Comparison of ENCODE assay signal across 1 cellular context in the genomic region with DNA sequence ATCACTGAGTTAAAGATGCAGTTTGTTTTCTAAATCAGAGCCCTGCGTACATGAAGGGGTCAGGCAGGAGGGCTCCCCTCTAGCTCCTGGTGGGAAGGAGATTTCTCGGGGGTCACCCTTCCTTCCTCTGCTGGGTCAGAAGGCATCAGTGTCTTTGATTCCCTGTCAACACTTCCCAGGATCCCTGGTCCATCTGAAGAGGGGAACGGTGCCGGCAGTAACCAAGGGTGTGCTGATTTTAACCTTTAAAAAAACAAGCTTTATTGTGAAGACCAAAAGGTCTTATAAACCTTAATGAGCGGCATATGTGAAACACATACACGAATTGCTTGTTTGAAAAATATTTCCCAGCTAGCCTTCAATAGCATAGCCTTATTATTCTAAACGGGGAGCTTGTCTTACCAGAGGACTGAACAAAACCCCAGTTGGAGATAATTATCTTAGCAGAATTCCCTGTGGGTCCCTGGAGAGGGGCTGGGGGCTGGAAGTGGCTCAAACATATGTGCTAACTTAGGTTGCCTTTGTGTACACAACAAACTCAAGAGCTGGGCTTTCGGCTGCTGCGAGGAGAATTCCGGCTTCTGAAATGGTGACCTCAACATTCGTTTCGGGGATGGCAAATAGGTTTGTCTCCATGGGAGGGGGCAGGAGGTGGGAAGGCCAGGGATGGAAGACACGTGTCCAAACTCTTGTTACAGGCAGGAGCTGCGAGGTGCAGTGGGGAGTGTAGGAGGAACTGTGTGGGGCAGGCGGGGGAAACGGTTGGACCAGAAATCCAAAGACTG.
TF ChIP-seq lines count a peak whose summit lies in the region.

No MANE protein-coding gene starts in this region.

TF ChIP-seq in GM23338, 12 proteins besides CTCF, POLR2A, EP300 and RAD21 (continued from another document):
- TF ChIP-seq, protein P1, sequence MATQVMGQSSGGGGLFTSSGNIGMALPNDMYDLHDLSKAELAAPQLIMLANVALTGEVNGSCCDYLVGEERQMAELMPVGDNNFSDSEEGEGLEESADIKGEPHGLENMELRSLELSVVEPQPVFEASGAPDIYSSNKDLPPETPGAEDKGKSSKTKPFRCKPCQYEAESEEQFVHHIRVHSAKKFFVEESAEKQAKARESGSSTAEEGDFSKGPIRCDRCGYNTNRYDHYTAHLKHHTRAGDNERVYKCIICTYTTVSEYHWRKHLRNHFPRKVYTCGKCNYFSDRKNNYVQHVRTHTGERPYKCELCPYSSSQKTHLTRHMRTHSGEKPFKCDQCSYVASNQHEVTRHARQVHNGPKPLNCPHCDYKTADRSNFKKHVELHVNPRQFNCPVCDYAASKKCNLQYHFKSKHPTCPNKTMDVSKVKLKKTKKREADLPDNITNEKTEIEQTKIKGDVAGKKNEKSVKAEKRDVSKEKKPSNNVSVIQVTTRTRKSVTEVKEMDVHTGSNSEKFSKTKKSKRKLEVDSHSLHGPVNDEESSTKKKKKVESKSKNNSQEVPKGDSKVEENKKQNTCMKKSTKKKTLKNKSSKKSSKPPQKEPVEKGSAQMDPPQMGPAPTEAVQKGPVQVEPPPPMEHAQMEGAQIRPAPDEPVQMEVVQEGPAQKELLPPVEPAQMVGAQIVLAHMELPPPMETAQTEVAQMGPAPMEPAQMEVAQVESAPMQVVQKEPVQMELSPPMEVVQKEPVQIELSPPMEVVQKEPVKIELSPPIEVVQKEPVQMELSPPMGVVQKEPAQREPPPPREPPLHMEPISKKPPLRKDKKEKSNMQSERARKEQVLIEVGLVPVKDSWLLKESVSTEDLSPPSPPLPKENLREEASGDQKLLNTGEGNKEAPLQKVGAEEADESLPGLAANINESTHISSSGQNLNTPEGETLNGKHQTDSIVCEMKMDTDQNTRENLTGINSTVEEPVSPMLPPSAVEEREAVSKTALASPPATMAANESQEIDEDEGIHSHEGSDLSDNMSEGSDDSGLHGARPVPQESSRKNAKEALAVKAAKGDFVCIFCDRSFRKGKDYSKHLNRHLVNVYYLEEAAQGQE (IDR thresholded peaks at IDR 0.05; ENCODE audit: unreplicated experiment), result no peak
- no peak for TF ChIP-seq JUNB (IDR thresholded peaks at IDR 0.05; ENCODE audit: unreplicated experiment)
- TF ChIP-seq, protein P2, sequence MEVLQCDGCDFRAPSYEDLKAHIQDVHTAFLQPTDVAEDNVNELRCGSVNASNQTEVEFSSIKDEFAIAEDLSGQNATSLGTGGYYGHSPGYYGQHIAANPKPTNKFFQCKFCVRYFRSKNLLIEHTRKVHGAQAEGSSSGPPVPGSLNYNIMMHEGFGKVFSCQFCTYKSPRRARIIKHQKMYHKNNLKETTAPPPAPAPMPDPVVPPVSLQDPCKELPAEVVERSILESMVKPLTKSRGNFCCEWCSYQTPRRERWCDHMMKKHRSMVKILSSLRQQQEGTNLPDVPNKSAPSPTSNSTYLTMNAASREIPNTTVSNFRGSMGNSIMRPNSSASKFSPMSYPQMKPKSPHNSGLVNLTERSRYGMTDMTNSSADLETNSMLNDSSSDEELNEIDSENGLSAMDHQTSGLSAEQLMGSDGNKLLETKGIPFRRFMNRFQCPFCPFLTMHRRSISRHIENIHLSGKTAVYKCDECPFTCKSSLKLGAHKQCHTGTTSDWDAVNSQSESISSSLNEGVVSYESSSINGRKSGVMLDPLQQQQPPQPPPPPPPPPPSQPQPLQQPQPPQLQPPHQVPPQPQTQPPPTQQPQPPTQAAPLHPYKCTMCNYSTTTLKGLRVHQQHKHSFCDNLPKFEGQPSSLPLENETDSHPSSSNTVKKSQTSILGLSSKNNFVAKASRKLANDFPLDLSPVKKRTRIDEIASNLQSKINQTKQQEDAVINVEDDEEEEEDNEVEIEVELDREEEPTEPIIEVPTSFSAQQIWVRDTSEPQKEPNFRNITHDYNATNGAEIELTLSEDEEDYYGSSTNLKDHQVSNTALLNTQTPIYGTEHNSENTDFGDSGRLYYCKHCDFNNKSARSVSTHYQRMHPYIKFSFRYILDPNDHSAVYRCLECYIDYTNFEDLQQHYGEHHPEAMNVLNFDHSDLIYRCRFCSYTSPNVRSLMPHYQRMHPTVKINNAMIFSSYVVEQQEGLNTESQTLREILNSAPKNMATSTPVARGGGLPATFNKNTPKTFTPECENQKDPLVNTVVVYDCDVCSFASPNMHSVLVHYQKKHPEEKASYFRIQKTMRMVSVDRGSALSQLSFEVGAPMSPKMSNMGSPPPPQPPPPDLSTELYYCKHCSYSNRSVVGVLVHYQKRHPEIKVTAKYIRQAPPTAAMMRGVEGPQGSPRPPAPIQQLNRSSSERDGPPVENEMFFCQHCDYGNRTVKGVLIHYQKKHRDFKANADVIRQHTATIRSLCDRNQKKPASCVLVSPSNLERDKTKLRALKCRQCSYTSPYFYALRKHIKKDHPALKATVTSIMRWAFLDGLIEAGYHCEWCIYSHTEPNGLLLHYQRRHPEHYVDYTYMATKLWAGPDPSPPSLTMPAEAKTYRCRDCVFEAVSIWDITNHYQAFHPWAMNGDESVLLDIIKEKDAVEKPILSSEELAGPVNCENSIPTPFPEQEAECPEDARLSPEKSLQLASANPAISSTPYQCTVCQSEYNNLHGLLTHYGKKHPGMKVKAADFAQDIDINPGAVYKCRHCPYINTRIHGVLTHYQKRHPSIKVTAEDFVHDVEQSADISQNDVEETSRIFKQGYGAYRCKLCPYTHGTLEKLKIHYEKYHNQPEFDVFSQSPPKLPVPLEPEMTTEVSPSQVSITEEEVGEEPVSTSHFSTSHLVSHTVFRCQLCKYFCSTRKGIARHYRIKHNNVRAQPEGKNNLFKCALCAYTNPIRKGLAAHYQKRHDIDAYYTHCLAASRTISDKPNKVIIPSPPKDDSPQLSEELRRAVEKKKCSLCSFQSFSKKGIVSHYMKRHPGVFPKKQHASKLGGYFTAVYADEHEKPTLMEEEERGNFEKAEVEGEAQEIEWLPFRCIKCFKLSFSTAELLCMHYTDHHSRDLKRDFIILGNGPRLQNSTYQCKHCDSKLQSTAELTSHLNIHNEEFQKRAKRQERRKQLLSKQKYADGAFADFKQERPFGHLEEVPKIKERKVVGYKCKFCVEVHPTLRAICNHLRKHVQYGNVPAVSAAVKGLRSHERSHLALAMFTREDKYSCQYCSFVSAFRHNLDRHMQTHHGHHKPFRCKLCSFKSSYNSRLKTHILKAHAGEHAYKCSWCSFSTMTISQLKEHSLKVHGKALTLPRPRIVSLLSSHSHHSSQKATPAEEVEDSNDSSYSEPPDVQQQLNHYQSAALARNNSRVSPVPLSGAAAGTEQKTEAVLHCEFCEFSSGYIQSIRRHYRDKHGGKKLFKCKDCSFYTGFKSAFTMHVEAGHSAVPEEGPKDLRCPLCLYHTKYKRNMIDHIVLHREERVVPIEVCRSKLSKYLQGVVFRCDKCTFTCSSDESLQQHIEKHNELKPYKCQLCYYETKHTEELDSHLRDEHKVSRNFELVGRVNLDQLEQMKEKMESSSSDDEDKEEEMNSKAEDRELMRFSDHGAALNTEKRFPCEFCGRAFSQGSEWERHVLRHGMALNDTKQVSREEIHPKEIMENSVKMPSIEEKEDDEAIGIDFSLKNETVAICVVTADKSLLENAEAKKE (CRISPR knock-in tag; IDR thresholded peaks at IDR 0.05), result no peak
- TF ChIP-seq, protein P3, sequence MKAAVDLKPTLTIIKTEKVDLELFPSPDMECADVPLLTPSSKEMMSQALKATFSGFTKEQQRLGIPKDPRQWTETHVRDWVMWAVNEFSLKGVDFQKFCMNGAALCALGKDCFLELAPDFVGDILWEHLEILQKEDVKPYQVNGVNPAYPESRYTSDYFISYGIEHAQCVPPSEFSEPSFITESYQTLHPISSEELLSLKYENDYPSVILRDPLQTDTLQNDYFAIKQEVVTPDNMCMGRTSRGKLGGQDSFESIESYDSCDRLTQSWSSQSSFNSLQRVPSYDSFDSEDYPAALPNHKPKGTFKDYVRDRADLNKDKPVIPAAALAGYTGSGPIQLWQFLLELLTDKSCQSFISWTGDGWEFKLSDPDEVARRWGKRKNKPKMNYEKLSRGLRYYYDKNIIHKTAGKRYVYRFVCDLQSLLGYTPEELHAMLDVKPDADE (IDR thresholded peaks at IDR 0.05), result no peak
- TF ChIP-seq EZH2 (IDR thresholded peaks at IDR 0.05; ENCODE audit: low read depth, unreplicated experiment), result no peak
- TF ChIP-seq EZH2phosphoT487 (IDR thresholded peaks at IDR 0.05; ENCODE audit: unreplicated experiment), result no peak
- no peak for TF ChIP-seq CREB1 (CRISPR knock-in tag; IDR thresholded peaks at IDR 0.05; ENCODE audit: low read depth)
- no peak for TF ChIP-seq NANOG (IDR thresholded peaks at IDR 0.05; ENCODE audit: borderline replicate concordance)
- no peak for TF ChIP-seq ZNF114 (CRISPR knock-in tag; IDR thresholded peaks at IDR 0.05)
